28 cellular contexts compared by ENCODE assay signal in the genomic region with DNA sequence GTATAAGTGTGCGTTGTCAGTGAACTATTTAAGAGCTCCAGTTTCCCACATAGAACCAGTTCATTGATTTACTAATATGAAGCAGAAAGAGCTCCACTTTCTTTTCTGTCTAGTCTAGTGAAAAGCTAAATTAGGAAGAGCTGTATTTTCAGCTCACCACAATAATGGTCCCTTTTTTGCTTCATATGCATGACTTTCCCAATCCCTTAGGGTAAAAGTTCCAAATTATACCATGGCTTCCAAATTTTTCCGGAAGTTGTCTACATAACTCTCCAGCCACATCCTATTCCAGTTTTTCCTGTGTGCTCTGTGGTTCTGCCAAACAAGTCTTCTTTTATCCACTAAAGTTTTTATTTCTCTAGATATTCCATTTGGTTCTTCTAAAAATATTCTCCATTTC.
"Had no signal": no experiment of that assay in that cellular context is flagged by ENCODE, and none has a peak within 500 bp of the region (broad histone marks: within the 10 kb centered on the region; RNA-seq: fewer than 3 reads in every experiment).

No MANE protein-coding gene starts in this region.

- H3K36me3 ChIP-seq: colonic mucosa, gastrocnemius medialis, heart right ventricle had no signal

- H3K27ac ChIP-seq: body of pancreas, colonic mucosa, gastrocnemius medialis, hepatocyte had no signal

- DNase-seq: activated CD4-positive, alpha-beta memory T cell treated with anti-CD3 and anti-CD28 coated beads for 36 hours; activated CD4-positive, alpha-beta T cell treated with anti-CD3 and anti-CD28 coated beads for 36 hours; activated CD4-positive, alpha-beta T cell treated with anti-CD3 and anti-CD28 coated beads, Interleukin-2, amount 10 ng/mL, durations not matched to agents 24 days and 14 days; activated CD4-positive, CD25-positive, alpha-beta regulatory T cell; activated CD4-positive, CD25-positive, alpha-beta regulatory T cell treated with anti-CD3 and anti-CD28 coated beads, Interleukin-2, amount 50 U/mL, for 72 hours; activated CD8-positive, alpha-beta memory T cell treated with anti-CD3 and anti-CD28 coated beads, Interleukin-2, amount 10 ng/mL, durations not matched to agents 7 days and 5 days; activated CD8-positive, alpha-beta memory T cell treated with anti-CD3 and anti-CD28 coated beads, Interleukin-2, amount 50 U/mL, for 4 hours; activated CD8-positive, alpha-beta T cell treated with anti-CD3 and anti-CD28 coated beads, Interleukin-2, amount 10 ng/mL, durations not matched to agents 7 days and 5 days; activated effector memory CD4-positive, alpha-beta T cell treated with Interleukin-2 at 50 U/mL for 16 hours; activated gamma-delta T cell treated with Interleukin-2 at 50 U/mL for 16 hours; activated naive CD4-positive, alpha-beta T cell treated with anti-CD3 and anti-CD28 coated beads, Interleukin-2, amount 50 U/mL, for 16 hours; activated naive CD4-positive, alpha-beta T cell treated with Interleukin-2 at 50 U/mL for 16 hours; activated T-cell treated with anti-CD3 and anti-CD28 coated beads for 4 hours; activated T-cell treated with anti-CD3 and anti-CD28 coated beads, Interleukin-2, amount 50 U/mL, for 24 hours; amniotic stem cell; anterior cingulate cortex; body of pancreas; caudate nucleus; colonic mucosa; effector CD8-positive, alpha-beta T cell; foreskin fibroblast; gastrocnemius medialis; glutamatergic neuron; heart right ventricle; T-helper 2 cell had no signal

- H3K4me3 ChIP-seq: body of pancreas, colonic mucosa, gastrocnemius medialis, heart right ventricle, hepatocyte had no signal

- H3K9me3 ChIP-seq: body of pancreas, colonic mucosa had no signal

- ATAC-seq: activated CD4-positive, alpha-beta T cell treated with anti-CD3 and anti-CD28 coated beads for 36 hours; activated CD8-positive, alpha-beta memory T cell treated with anti-CD3 and anti-CD28 coated beads, Interleukin-2, amount 10 ng/mL, durations not matched to agents 7 days and 5 days; activated CD8-positive, alpha-beta T cell treated with anti-CD3 and anti-CD28 coated beads, Interleukin-2, amount 10 ng/mL, durations not matched to agents 7 days and 5 days; activated T-helper 17 cell treated with anti-CD3 and anti-CD28 coated beads, Interleukin-2, amount 50 U/mL, for 72 hours; body of pancreas; esophagus mucosa; gastrocnemius medialis had no signal
